Comparison of ENCODE assay signal across 1 cellular context in the genomic region with DNA sequence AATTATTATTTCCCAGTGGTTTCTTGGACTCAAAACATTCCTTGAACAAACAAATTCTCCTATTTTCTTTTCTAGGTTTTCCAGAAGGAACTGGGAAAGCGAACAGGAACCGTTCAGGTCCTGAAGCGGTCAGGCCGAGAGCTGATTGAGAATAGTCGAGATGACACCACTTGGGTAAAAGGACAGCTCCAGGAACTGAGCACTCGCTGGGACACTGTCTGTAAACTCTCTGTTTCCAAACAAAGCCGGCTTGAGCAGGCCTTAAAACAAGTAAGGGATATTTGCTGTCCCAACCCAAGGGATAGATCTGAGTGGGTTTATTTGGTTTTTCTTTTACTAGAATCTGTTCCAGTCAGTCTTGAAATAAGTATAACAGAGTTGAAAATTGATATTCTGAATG.
TF ChIP-seq lines count a peak whose summit lies in the region.

No MANE protein-coding gene starts in this region.

TF ChIP-seq in IMR-90, 13 proteins besides CTCF, POLR2A, EP300 and RAD21:
- TF ChIP-seq MAZ (IDR thresholded peaks at IDR 0.05; ENCODE audit: borderline replicate concordance, low read depth, low read length) = no peak
- TF ChIP-seq RFX5 (IDR thresholded peaks at IDR 0.05; ENCODE audit: low read depth, low read length) = no peak
